ENCODE assay signal across 8 cellular contexts in the genomic region with DNA sequence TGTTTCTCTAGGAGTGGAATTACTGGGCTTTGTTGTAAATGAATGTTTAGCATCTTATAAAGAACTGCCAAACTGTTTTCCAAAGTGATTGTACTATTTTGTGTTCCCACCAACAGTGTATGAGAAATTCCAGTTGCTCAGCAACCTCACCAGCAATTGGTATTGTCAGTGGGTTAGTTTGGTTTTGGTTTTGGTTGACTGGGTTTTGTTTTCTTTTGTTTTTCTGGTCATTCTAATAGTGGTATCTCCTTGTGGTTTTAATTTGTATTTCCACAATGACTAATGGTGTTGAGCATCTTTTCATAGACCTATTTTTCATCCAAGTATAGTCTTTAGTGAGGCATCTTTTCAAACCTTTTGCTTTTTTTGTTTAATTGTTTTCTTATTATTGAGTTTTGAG. TPM values are rescaled to one million over a fixed set of nuclear protein-coding genes. Genes with fewer than 3 reads are reported as not detected.
DNase-seq lines count a peak whose midpoint lies in the region; ATAC-seq and TF ChIP-seq lines count a peak whose summit lies in the region.

No MANE protein-coding gene starts in this region.

- H3K27ac Mint-ChIP-seq in Caco-2 (ENCODE audit: unreplicated experiment): peak overlapping the region; percentile 78

- H3K4me1 ChIP-seq in Caco-2 (peaks cover 55% of the 10 kb centered on the region), HAP-1 (peaks cover 31% of the 10 kb centered on the region), upper lobe of left lung (peaks cover 0 to 13% (median 4%) of the 10 kb centered on the region in 4 donors)

- H3K36me3 ChIP-seq in Caco-2 (ENCODE audit: control insufficient read depth, insufficient read depth, low read length): no peaks in the 10 kb centered on the region
- H3K36me3 ChIP-seq in HAP-1 (replicated peaks): no peaks in the 10 kb centered on the region
- no peaks in the 10 kb centered on the region for H3K36me3 ChIP-seq in upper lobe of left lung

- no peaks in the 10 kb centered on the region for H3K9me3 ChIP-seq in Caco-2
- H3K9me3 ChIP-seq in HAP-1: no peaks in the 10 kb centered on the region
- no peaks in the 10 kb centered on the region for H3K9me3 ChIP-seq in upper lobe of left lung

- in situ Hi-C loops in HAP-1 (cut with MboI; ENCODE audit: low sequenced_read_pairs): no loop called here

- H3K27ac ChIP-seq in RWPE1 (no peak overlapping the region), upper lobe of left lung (peak overlapping the region in 1 of 4 donors; percentile 44)

- no peak for TF ChIP-seq POLR2A in upper lobe of left lung (IDR thresholded peaks at IDR 0.05)

- ATAC-seq in GM21360 (IDR thresholded peaks at IDR 0.05; ENCODE audit: unreplicated experiment) (peak; percentile 87), HG03469 (IDR thresholded peaks at IDR 0.05; ENCODE audit: unreplicated experiment) (peak; percentile 90), upper lobe of left lung (ENCODE audit: low FRiP score in 2 of 2) (no peak)

- no TSS peak for BruUV-seq in Caco-2 (replicated peaks; lab: Mats Ljungman, UMichigan)

- CTCF ChIA-PET in Caco-2 (lab: Charles Lee): no interaction called here
- CTCF ChIA-PET in RWPE1 (lab: Yijun Ruan, JAX): interaction anchor here (1.0 kb wide), 1 partner anchor 255 kb away, joined by 3 read pairs; no protein-coding TSS in a partner anchor

- H3K4me3 Mint-ChIP-seq in Caco-2 (ENCODE audit: unreplicated experiment): no peak overlapping the region

- no peaks in the 10 kb centered on the region for H3K9me3 Mint-ChIP-seq in Caco-2 (ENCODE audit: unreplicated experiment)

- H3K36me3 Mint-ChIP-seq in Caco-2 (ENCODE audit: insufficient read depth, unreplicated experiment): no peaks in the 10 kb centered on the region

- no peak for TF ChIP-seq CTCF in Caco-2 (IDR thresholded peaks at IDR 0.05; ENCODE audit: insufficient read depth in 1 of 2, low read depth in 1 of 2, low read length in 1 of 2, severe bottlenecking in 1 of 2, unreplicated experiment in 1 of 2)
- TF ChIP-seq CTCF in RWPE1 (conservative IDR thresholded peaks at IDR 0.05; ENCODE audit: low read depth): no peak
- no peak for TF ChIP-seq CTCF in upper lobe of left lung (IDR thresholded peaks at IDR 0.05)

- H3K4me1 Mint-ChIP-seq in Caco-2 (ENCODE audit: low read depth, unreplicated experiment): peaks cover 41% of the 10 kb centered on the region

- H3K27me3 ChIP-seq in Caco-2 (replicated peaks; ENCODE audit: control insufficient read depth, insufficient read depth, low read length) (no peaks in the 10 kb centered on the region), HAP-1 (ENCODE audit: low read depth) (no peaks in the 10 kb centered on the region), upper lobe of left lung (no peaks in the 10 kb centered on the region)

- DNase-seq in Caco-2 (no peak), fibroblast of gingiva (ENCODE audit: low read depth) (peak; percentile 80), RWPE1 (ENCODE audit: low spot score) (no peak), HAP-1 (ENCODE audit: low spot score in 2 of 2) (no peak), NCI-H82 treated with DMSO at 0.1 percent for 48 hours (lab: John Stamatoyannopoulos, UW; ENCODE audit: unreplicated experiment) (no peak), upper lobe of left lung (no peak)

- no peak overlapping the region for H3K4me3 ChIP-seq in Caco-2 (ENCODE audit: low read depth, low read length)
- H3K4me3 ChIP-seq in HAP-1: no peak overlapping the region
- H3K4me3 ChIP-seq in upper lobe of left lung: no peak overlapping the region

- no peaks in the 10 kb centered on the region for H3K27me3 Mint-ChIP-seq in Caco-2 (ENCODE audit: insufficient read depth, unreplicated experiment)

- intact Hi-C loops in Caco-2 (cut with micrococcal nuclease; ENCODE audit: unreplicated experiment): no loop called here

- POLR2A ChIA-PET in Caco-2 (lab: Charles Lee) (no interaction called here), RWPE1 (lab: Yijun Ruan, JAX; ENCODE audit: low non-redundant PET) (no interaction called here)

- no peak for TF ChIP-seq EP300 in upper lobe of left lung (IDR thresholded peaks at IDR 0.05)

RNA-seq across cellular contexts. Expression of gene FILIP1L, which starts 27.1 kb away (rescaled TPM):
- total RNA-seq in Caco-2 (2022) (15.5 and 22.7 TPM in 2 replicates), upper lobe of left lung (10 to 100 TPM; 19.4 to 38.2 (median 25.9) TPM)

Comparison
In these comparisons a context has a peak if more than half of its experiments do, and no peak if none do; other contexts are left out.
1. ATAC-seq: peak in GM21360 (single experiment) and HG03469 (single experiment); none in upper lobe of left lung (0 of 2).